In the genomic region with DNA sequence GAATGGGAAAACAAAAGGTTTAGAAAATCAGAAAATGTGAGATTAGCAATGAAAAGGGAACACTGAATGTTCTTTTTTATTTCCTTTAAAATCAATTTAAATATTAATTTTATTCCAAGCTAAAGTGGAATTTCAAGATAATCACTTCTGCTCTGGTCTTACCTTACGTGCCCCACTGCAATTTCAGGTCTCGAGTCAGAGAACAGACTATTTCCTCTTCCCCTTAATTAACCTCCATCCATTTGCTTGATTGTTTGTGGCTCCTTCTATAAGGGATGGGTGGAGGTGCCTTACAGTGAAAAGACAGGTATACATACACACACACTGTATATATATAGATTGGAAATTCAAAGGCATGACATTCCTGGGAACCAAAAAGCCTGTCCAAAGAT, we compare ENCODE assay signal across 11 cellular contexts.
DNase-seq lines count a peak whose midpoint lies in the region; ATAC-seq, FAIRE-seq and TF ChIP-seq lines count a peak whose summit lies in the region.
"Had no signal": no experiment of that assay in that cellular context is flagged by ENCODE, and none has a peak within 500 bp of the region (broad histone marks: within the 10 kb centered on the region; RNA-seq: fewer than 3 reads in every experiment).

No MANE protein-coding gene starts in this region.

- peaks cover 18% of the 10 kb centered on the region for H3K27me3 Mint-ChIP-seq in activated CD4-positive, alpha-beta memory T cell treated with anti-CD3 and anti-CD28 coated beads for 36 hours
- H3K27me3 Mint-ChIP-seq in naive thymus-derived CD4-positive, alpha-beta T cell: peaks cover 0 to 18% (median 5%) of the 10 kb centered on the region in 5 donors

- peaks cover 46% of the 10 kb centered on the region for H3K4me1 Mint-ChIP-seq in activated CD4-positive, alpha-beta memory T cell treated with anti-CD3 and anti-CD28 coated beads for 36 hours (ENCODE audit: low read depth)
- H3K4me1 Mint-ChIP-seq in naive thymus-derived CD4-positive, alpha-beta T cell: peaks cover 29 to 71% (median 63%) of the 10 kb centered on the region in 7 donors

- H3K9ac ChIP-seq in DND-41 (ENCODE audit: low read depth, low read length): no peak overlapping the region

- ATAC-seq in DND-41 (ENCODE audit: insufficient read depth, low read depth): peak; percentile 35
- ATAC-seq in HG03432 (IDR thresholded peaks at IDR 0.05; ENCODE audit: unreplicated experiment): peak; percentile 22
- peak; percentile 30 for ATAC-seq in naive thymus-derived CD4-positive, alpha-beta T cell
- no peak for ATAC-seq in left lobe of liver
- ATAC-seq: heart left ventricle had no signal

- H3K4me3 ChIP-seq in DND-41 (ENCODE audit: low read depth in 1 of 2, low read length in 2 of 2): no peak overlapping the region
- no peak overlapping the region for H3K4me3 ChIP-seq in naive thymus-derived CD4-positive, alpha-beta T cell (ENCODE audit: low read length)

- H3K4me1 ChIP-seq in DND-41 (ENCODE audit: insufficient read depth, low read length): peaks cover 33% of the 10 kb centered on the region
- H3K4me1 ChIP-seq in naive thymus-derived CD4-positive, alpha-beta T cell (ENCODE audit: control insufficient read depth in 2 of 2, insufficient read depth in 2 of 2, low read length in 2 of 2): peaks cover 21 to 27% of the 10 kb centered on the region in 2 donors

- H3K27me3 ChIP-seq in DND-41 (ENCODE audit: insufficient read depth, low read length, poor library complexity): no peaks in the 10 kb centered on the region
- H3K27me3 ChIP-seq in naive thymus-derived CD4-positive, alpha-beta T cell (ENCODE audit: control insufficient read depth in 2 of 2, insufficient read depth in 2 of 2, low read length in 2 of 2): no peaks in the 10 kb centered on the region
- H3K27me3 ChIP-seq: heart left ventricle had no signal

- no peak overlapping the region for H2AFZ ChIP-seq in DND-41 (ENCODE audit: low read depth, low read length)

- H3K4me3 Mint-ChIP-seq in activated CD4-positive, alpha-beta memory T cell treated with anti-CD3 and anti-CD28 coated beads for 36 hours: no peak overlapping the region
- peak overlapping the region; percentile 57 to 84 (median 70) for H3K4me3 Mint-ChIP-seq in naive thymus-derived CD4-positive, alpha-beta T cell

- POLR2A ChIA-PET in activated CD4-positive, alpha-beta memory T cell treated with anti-CD3 and anti-CD28 coated beads for 36 hours (lab: Charles Lee): no interaction called here
- POLR2A ChIA-PET in naive thymus-derived CD4-positive, alpha-beta T cell (lab: Charles Lee): interaction anchor here (0.8 to 1.9 kb wide), 2 partner anchors 10 to 61 kb away, joined by 3 to 5 read pairs; no protein-coding TSS in a partner anchor

- H3K27ac Mint-ChIP-seq in activated CD4-positive, alpha-beta memory T cell treated with anti-CD3 and anti-CD28 coated beads for 36 hours: peak overlapping the region; percentile 81
- H3K27ac Mint-ChIP-seq in naive thymus-derived CD4-positive, alpha-beta T cell: peak overlapping the region in 8 of 9 donors; percentile 12 to 83 (median 70)

- no peak overlapping the region for H3K27ac ChIP-seq in DND-41 (ENCODE audit: low read length)
- no peak overlapping the region for H3K27ac ChIP-seq in naive thymus-derived CD4-positive, alpha-beta T cell (ENCODE audit: low read depth, low read length)

- DNase-seq in DND-41 (no peak), GF-D8 (lab: John Stamatoyannopoulos, UW) (no peak), left lobe of liver (ENCODE audit: low spot score) (no peak), frontal cortex (ENCODE audit: low spot score in 2 of 2) (no peak), NCI-H2029 (lab: John Stamatoyannopoulos, UW) (no peak)
- DNase-seq in activated CD4-positive, alpha-beta memory T cell treated with anti-CD3 and anti-CD28 coated beads for 36 hours: no peak
- DNase-seq in naive thymus-derived CD4-positive, alpha-beta T cell: no peak
- DNase-seq: heart left ventricle, NCI-H187 treated with DMSO at 0.1 percent for 48 hours, trophoblast cell had no signal

- intact Hi-C loops in activated CD4-positive, alpha-beta memory T cell treated with anti-CD3 and anti-CD28 coated beads for 36 hours (cut with micrococcal nuclease): loop anchor here (10.0 kb wide), 1 partner anchor 717 kb away; a partner anchor contains a TSS
- intact Hi-C loops in naive thymus-derived CD4-positive, alpha-beta T cell (cut with micrococcal nuclease): loop anchor here (5.0 kb wide), 3 partner anchors 51 to 134 kb away; no protein-coding TSS in a partner anchor

- peaks cover 6% of the 10 kb centered on the region; the same call in 1 of the 2 replicates for H4K20me1 ChIP-seq in DND-41 (ENCODE audit: insufficient read depth, low read length)

- CTCF ChIA-PET in activated CD4-positive, alpha-beta memory T cell treated with anti-CD3 and anti-CD28 coated beads for 36 hours (lab: Charles Lee): interaction anchor here (1.5 kb wide), 1 partner anchor 26 kb away, joined by 3 read pairs; no protein-coding TSS in a partner anchor
- CTCF ChIA-PET in naive thymus-derived CD4-positive, alpha-beta T cell (lab: Charles Lee): interaction anchor here (1.0 kb wide), 1 partner anchor 279 kb away, joined by 3 read pairs; no protein-coding TSS in a partner anchor

- H3K79me2 ChIP-seq in DND-41 (ENCODE audit: insufficient read depth, low read length): no peaks in the 10 kb centered on the region

- no peaks in the 10 kb centered on the region for H3K9me3 ChIP-seq in DND-41 (ENCODE audit: insufficient read depth, low read length, severe bottlenecking)
- no peaks in the 10 kb centered on the region for H3K9me3 ChIP-seq in naive thymus-derived CD4-positive, alpha-beta T cell (ENCODE audit: control insufficient read depth in 2 of 3, low read length in 3 of 3)
- H3K9me3 ChIP-seq: heart left ventricle had no signal

- peak overlapping the region; percentile 48; the same call in 1 of the 2 replicates for H3K4me2 ChIP-seq in DND-41 (ENCODE audit: insufficient read depth, low read length)

- H3K36me3 Mint-ChIP-seq in activated CD4-positive, alpha-beta memory T cell treated with anti-CD3 and anti-CD28 coated beads for 36 hours: peaks cover 3% of the 10 kb centered on the region
- H3K36me3 Mint-ChIP-seq in naive thymus-derived CD4-positive, alpha-beta T cell: peaks cover 0 to 61% (median 5%) of the 10 kb centered on the region in 5 donors

- H3K36me3 ChIP-seq in DND-41 (ENCODE audit: insufficient read depth, low read length): no peaks in the 10 kb centered on the region
- no peaks in the 10 kb centered on the region for H3K36me3 ChIP-seq in naive thymus-derived CD4-positive, alpha-beta T cell (ENCODE audit: control insufficient read depth in 2 of 3, insufficient read depth in 3 of 3, low read length in 3 of 3)

- no peak for FAIRE-seq in frontal cortex (lab: Jason Lieb, UNC)

- no peak for TF ChIP-seq CTCF in DND-41 (IDR thresholded peaks at IDR 0.05; ENCODE audit: borderline replicate concordance, extremely low read depth, low read length, poor library complexity, severe bottlenecking)

- no peaks in the 10 kb centered on the region for H3K9me3 Mint-ChIP-seq in activated CD4-positive, alpha-beta memory T cell treated with anti-CD3 and anti-CD28 coated beads for 36 hours
- no peaks in the 10 kb centered on the region for H3K9me3 Mint-ChIP-seq in naive thymus-derived CD4-positive, alpha-beta T cell
